Comparison of ENCODE assay signal across 8 cellular contexts in genomic region chr19:14496029-14496848, GRCh38. TPM values are rescaled to one million over a fixed set of nuclear protein-coding genes. Genes with fewer than 3 reads are reported as not detected.
A peak's percentile ranks its signal among the peaks of the same experiment; 100 is the strongest.
DNase-seq lines count a peak whose midpoint lies in the region; TF ChIP-seq lines count a peak whose summit lies in the region.

A gene with protein sequence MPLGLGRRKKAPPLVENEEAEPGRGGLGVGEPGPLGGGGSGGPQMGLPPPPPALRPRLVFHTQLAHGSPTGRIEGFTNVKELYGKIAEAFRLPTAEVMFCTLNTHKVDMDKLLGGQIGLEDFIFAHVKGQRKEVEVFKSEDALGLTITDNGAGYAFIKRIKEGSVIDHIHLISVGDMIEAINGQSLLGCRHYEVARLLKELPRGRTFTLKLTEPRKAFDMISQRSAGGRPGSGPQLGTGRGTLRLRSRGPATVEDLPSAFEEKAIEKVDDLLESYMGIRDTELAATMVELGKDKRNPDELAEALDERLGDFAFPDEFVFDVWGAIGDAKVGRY (minus strand): TSS chr19:14496127. CDS start chr19:14482976, 13,151 bp downstream.

- H3K36me3 ChIP-seq in OCI-LY3 (replicated peaks; ENCODE audit: low read depth, low read length) = no peaks in the 10 kb centered on the region

- H3K4me1 ChIP-seq in OCI-LY3 (ENCODE audit: low read length) = peaks cover 7% of the 10 kb centered on the region

- peak within 1 kb of the TSS; percentile 94 for H3K4me3 Mint-ChIP-seq in endothelial cell (ENCODE audit: unreplicated experiment)

- no peak within 1 kb of the TSS for H3K27ac ChIP-seq in OCI-LY3 (ENCODE audit: low read length)

- H3K27me3 ChIP-seq in OCI-LY3 (ENCODE audit: low read depth, low read length) = 0 out of 2 replicates have a peak, but pooled peaks cover 7% of the 10 kb centered on the region

- no peaks in the 10 kb centered on the region for H4K20me1 ChIP-seq in OCI-LY3 (ENCODE audit: insufficient read depth, low read length)

- H3K4me2 ChIP-seq in OCI-LY3 (ENCODE audit: low read length) = peak within 1 kb of the TSS; percentile 87

- H3K4me3 ChIP-seq in AG04449 (ENCODE audit: low read depth, low read length) (peak within 1 kb of the TSS; percentile 85), OCI-LY3 (ENCODE audit: low read length) (peak within 1 kb of the TSS; percentile 80)

- H3K27ac Mint-ChIP-seq in endothelial cell (ENCODE audit: unreplicated experiment) = peak within 1 kb of the TSS; percentile 75

- no peaks in the 10 kb centered on the region for H3K9me3 Mint-ChIP-seq in endothelial cell (ENCODE audit: unreplicated experiment)

- H3K36me3 Mint-ChIP-seq in endothelial cell (ENCODE audit: low read depth, unreplicated experiment) = peaks cover 16% of the 10 kb centered on the region

- H3K79me2 ChIP-seq in OCI-LY3 (ENCODE audit: low read length) = no peaks in the 10 kb centered on the region

- peaks cover 20% of the 10 kb centered on the region for H3K4me1 Mint-ChIP-seq in endothelial cell (ENCODE audit: unreplicated experiment)

- CTCF ChIA-PET in AG04449 (lab: Yijun Ruan, JAX) = interaction anchor here (1.3 to 4.5 kb wide), 7 partner anchors 8 to 60 kb away, joined by 3 to 32 read pairs (median 7); partner anchors contain the start of gene PTGER1

- peaks cover 5% of the 10 kb centered on the region for H3K27me3 Mint-ChIP-seq in endothelial cell (ENCODE audit: unreplicated experiment)

- no peaks in the 10 kb centered on the region for H3K9me3 ChIP-seq in OCI-LY3 (ENCODE audit: insufficient read depth, low read length)

- TF ChIP-seq CTCF in AG04449 (IDR thresholded peaks at IDR 0.05; ENCODE audit: insufficient read depth, low read length, missing control alignments) (no peak), OCI-LY3 (IDR thresholded peaks at IDR 0.05; ENCODE audit: low read depth, low read length) (no peak), endothelial cell (IDR thresholded peaks at IDR 0.05; ENCODE audit: unreplicated experiment) (no peak)

- DNase-seq in AG04449 (ENCODE audit: low read depth, low spot score) (peak; percentile 92), HuH-7 (ENCODE audit: low spot score) (peak; percentile 98), activated T-cell treated with anti-CD3 and anti-CD28 coated beads for 24 hours (ENCODE audit: low read depth) (peak; percentile 79), endothelial cell (ENCODE audit: low spot score) (peak; percentile 98), mesenteric fat pad (ENCODE audit: low spot score) (peak; percentile 99)
- DNase-seq in stimulated activated CD8-positive, alpha-beta memory T cell treated with anti-CD3 and anti-CD28 coated beads, Interleukin-12 subunit alpha, Interleukin-12 subunit beta, amount 100 ng/mL, for 4 hours (ENCODE audit: low read depth) = peak; percentile 69

- peak within 1 kb of the TSS; percentile 63; the same call in 1 of the 2 replicates for H2AFZ ChIP-seq in OCI-LY3 (ENCODE audit: low read depth, low read length)

- peak within 1 kb of the TSS; percentile 53 for H3K9ac ChIP-seq in OCI-LY3 (ENCODE audit: low read length)

- POLR2A ChIA-PET in AG04449 (lab: Yijun Ruan, JAX) = interaction anchor here (0.6 to 1.0 kb wide), 3 partner anchors 9 to 22 kb away, joined by 3 to 6 read pairs (median 4); partner anchors contain the start of gene DNAJB1

- peak; percentile 38 for TF ChIP-seq POLR2A in GM19099 (IDR thresholded peaks at IDR 0.05; ENCODE audit: extremely low read depth, insufficient read length, low read depth)

RNA-seq across cellular contexts. Expression of the gene that starts here (rescaled TPM):
- 106 TPM for total RNA-seq in endothelial cell (ENCODE audit: unreplicated experiment)
- 75.7 TPM for total RNA-seq in mesenteric fat pad
